ENCODE assay signal across 27 cellular contexts in the genomic region with DNA sequence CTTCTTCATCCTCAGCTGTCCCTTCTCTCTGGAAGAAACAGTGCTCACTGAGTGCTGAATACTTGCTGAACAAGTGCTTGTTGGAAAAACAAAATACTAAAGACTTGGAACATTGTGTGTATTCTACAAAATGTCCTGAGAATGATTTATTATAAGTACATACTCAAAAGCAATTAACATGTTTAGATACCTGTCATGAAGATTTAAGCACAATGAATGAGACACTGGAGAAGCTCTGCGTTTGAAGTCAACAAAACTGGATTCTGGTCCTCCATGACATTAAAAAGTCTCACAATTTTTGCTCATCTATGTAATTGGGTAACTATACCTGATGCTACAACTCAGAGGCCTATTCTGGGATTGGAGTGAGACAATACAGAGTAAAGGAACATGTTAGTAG. TPM values are rescaled to one million over a fixed set of nuclear protein-coding genes. Genes with fewer than 3 reads are reported as not detected.
"Had no signal": no experiment of that assay in that cellular context is flagged by ENCODE, and none has a peak within 500 bp of the region (broad histone marks: within the 10 kb centered on the region; RNA-seq: fewer than 3 reads in every experiment).

No MANE protein-coding gene starts in this region.

- DNase-seq: activated CD4-positive, alpha-beta memory T cell treated with anti-CD3 and anti-CD28 coated beads for 36 hours; activated CD4-positive, alpha-beta T cell treated with anti-CD3 and anti-CD28 coated beads, Interleukin-2, amount 10 ng/mL, durations not matched to agents 24 days and 14 days; activated CD4-positive, CD25-positive, alpha-beta regulatory T cell treated with anti-CD3 and anti-CD28 coated beads, Interleukin-2, amount 50 U/mL, for 72 hours; activated CD8-positive, alpha-beta memory T cell treated with anti-CD3 and anti-CD28 coated beads, Interleukin-2, amount 50 U/mL, for 4 hours; activated effector memory CD4-positive, alpha-beta T cell treated with anti-CD3 and anti-CD28 coated beads, Interleukin-2, amount 50 U/mL, for 16 hours; activated naive CD4-positive, alpha-beta T cell treated with anti-CD3 and anti-CD28 coated beads for 36 hours; activated naive CD8-positive, alpha-beta T cell treated with anti-CD3 and anti-CD28 coated beads for 36 hours; activated T-cell treated with anti-CD3 and anti-CD28 coated beads, Interleukin-2, amount 50 U/mL, for 1 hour; adrenal gland; aorta; body of pancreas; dermis blood vessel endothelial cell; effector CD4-positive, alpha-beta T cell; esophagus squamous epithelium; kidney glomerular epithelial cell; left lung; lower lobe of right lung; mesendoderm; right cardiac atrium; stimulated activated CD4-positive, alpha-beta T cell treated with anti-CD3 and anti-CD28 coated beads, Interleukin-15, amount 100 ng/mL, for 24 hours; stimulated activated naive CD4-positive, alpha-beta T cell treated with Interleukin-2 at 50 U/mL for 16 hours; T1000; testis; trophoblast cell had no signal

- ATAC-seq: body of pancreas; left lung; lower lobe of right lung; natural killer cell treated with Interleukin-12 subunit alpha and Interleukin-12 subunit beta and Interleukin-15 and Interleukin-18, amount 100 ng/mL, for 72 hours; right cardiac atrium had no signal

- H3K9me3 ChIP-seq: adrenal gland, body of pancreas, esophagus squamous epithelium, left lung, lower lobe of right lung, testis had no signal

- H3K36me3 ChIP-seq: adrenal gland, esophagus squamous epithelium, left lung, lower lobe of right lung had no signal

- H3K4me3 ChIP-seq: adrenal gland, body of pancreas, left lung, lower lobe of right lung, testis had no signal

- H3K4me1 ChIP-seq: adrenal gland, left lung, lower lobe of right lung, testis had no signal

- H3K27ac ChIP-seq: adrenal gland, body of pancreas, epithelial cell of prostate, left lung, lower lobe of right lung, testis had no signal

- H3K27me3 ChIP-seq: adrenal gland, body of pancreas, esophagus squamous epithelium, left lung, testis had no signal

RNA-seq across cellular contexts. Expression of a gene that starts 34.8 kb away (rescaled TPM):
- total RNA-seq: activated CD4-positive, alpha-beta memory T cell treated with anti-CD3 and anti-CD28 coated beads for 36 hours; activated CD4-positive, alpha-beta T cell treated with anti-CD3 and anti-CD28 coated beads, Interleukin-2, amount 10 ng/mL, durations not matched to agents 24 days and 14 days; activated T-helper 1 cell treated with anti-CD3 and anti-CD28 coated beads, Interleukin-12 subunit alpha, Interleukin-12 subunit beta, Interleukin-2, Interleukin-4 antibody, amounts not matched to agents 30 ng/mL and 10 ng/mL and 1 ng/mL, durations not matched to agents 14 hours and 24 hours and 36 hours; natural killer cell treated with Interleukin-12 subunit alpha and Interleukin-12 subunit beta and Interleukin-15 and Interleukin-18, amount 100 ng/mL, for 72 hours had no signal
